19 cellular contexts compared by ENCODE assay signal in the genomic region with DNA sequence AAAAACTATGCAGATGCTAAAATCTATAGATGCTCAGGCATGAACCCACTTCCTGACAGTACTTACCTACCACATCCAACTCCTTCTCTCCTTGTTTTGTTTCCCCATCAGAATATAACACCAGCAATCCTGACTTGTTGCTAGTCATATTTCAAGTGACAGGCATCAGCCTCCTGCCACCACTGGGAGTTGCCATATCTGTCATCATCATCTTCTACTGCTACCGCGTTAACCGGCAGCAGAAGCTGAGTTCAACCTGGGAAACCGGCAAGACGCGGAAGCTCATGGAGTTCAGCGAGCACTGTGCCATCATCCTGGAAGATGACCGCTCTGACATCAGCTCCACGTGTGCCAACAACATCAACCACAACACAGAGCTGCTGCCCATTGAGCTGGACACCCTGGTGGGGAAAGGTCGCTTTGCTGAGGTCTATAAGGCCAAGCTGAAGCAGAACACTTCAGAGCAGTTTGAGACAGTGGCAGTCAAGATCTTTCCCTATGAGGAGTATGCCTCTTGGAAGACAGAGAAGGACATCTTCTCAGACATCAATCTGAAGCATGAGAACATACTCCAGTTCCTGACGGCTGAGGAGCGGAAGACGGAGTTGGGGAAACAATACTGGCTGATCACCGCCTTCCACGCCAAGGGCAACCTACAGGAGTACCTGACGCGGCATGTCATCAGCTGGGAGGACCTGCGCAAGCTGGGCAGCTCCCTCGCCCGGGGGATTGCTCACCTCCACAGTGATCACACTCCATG.
A peak's percentile ranks its signal among the peaks of the same experiment; 100 is the strongest.
DNase-seq lines count a peak whose midpoint lies in the region; ATAC-seq and TF ChIP-seq lines count a peak whose summit lies in the region.
"Had no signal": no experiment of that assay in that cellular context is flagged by ENCODE, and none has a peak within 500 bp of the region (broad histone marks: within the 10 kb centered on the region; RNA-seq: fewer than 3 reads in every experiment).

No MANE protein-coding gene starts in this region.

- peaks cover 96% of the 10 kb centered on the region for H3K4me1 Mint-ChIP-seq in activated T-cell treated with anti-CD3 and anti-CD28 coated beads, Interleukin-2, amount 50 U/mL, for 24 hours (ENCODE audit: low read depth)
- H3K4me1 Mint-ChIP-seq in activated CD4-positive, alpha-beta memory T cell treated with anti-CD3 and anti-CD28 coated beads, Interleukin-2, amount 10 ng/mL, durations not matched to agents 7 days and 5 days, result peaks cover 78% of the 10 kb centered on the region

- no peak for TF ChIP-seq EP300 in gastroesophageal sphincter (IDR thresholded peaks at IDR 0.05)

- H3K23ac ChIP-seq in mesenchymal stem cell (ENCODE audit: low read length in 2 of 2), result no peak overlapping the region

- no peak overlapping the region for H2AK5ac ChIP-seq in mesenchymal stem cell (ENCODE audit: low read length, severe bottlenecking)

- peaks cover 31% of the 10 kb centered on the region for H3K79me1 ChIP-seq in mesenchymal stem cell (replicated peaks; ENCODE audit: low read length, poor library complexity, severe bottlenecking)

- H3K4me1 ChIP-seq in gastroesophageal sphincter (peaks cover 21 to 67% (median 25%) of the 10 kb centered on the region in 3 donors), mesenchymal stem cell (ENCODE audit: control insufficient read depth, insufficient read depth, low read depth, low read length) (no peaks in the 10 kb centered on the region)

- H3K4me2 ChIP-seq in mesenchymal stem cell (ENCODE audit: low read length, poor library complexity, severe bottlenecking), result no peak overlapping the region
- H3K4me2 ChIP-seq: A549 had no signal

- H3K9me3 ChIP-seq in gastroesophageal sphincter, result no peaks in the 10 kb centered on the region
- no peaks in the 10 kb centered on the region for H3K9me3 ChIP-seq in mesenchymal stem cell (ENCODE audit: control insufficient read depth, low read length)
- H3K9me3 ChIP-seq: A549, SJCRH30, transverse colon had no signal

- no peaks in the 10 kb centered on the region for H3K27me3 ChIP-seq in gastroesophageal sphincter
- H3K27me3 ChIP-seq in mesenchymal stem cell (ENCODE audit: control insufficient read depth in 1 of 2, insufficient read depth in 1 of 2, low read length in 2 of 2), result no peaks in the 10 kb centered on the region
- H3K27me3 ChIP-seq: SJCRH30, transverse colon had no signal

- H2AFZ ChIP-seq in mesenchymal stem cell (ENCODE audit: low read depth, low read length), result no peak overlapping the region
- H2AFZ ChIP-seq: GM23248 had no signal

- H4K8ac ChIP-seq in mesenchymal stem cell (ENCODE audit: low read length), result no peak overlapping the region

- peak overlapping the region; percentile 74 for H3K27ac Mint-ChIP-seq in activated T-cell treated with anti-CD3 and anti-CD28 coated beads, Interleukin-2, amount 50 U/mL, for 24 hours
- H3K27ac Mint-ChIP-seq in activated CD4-positive, alpha-beta memory T cell treated with anti-CD3 and anti-CD28 coated beads, Interleukin-2, amount 10 ng/mL, durations not matched to agents 7 days and 5 days, result peak overlapping the region; percentile 36

- H3K27ac ChIP-seq in gastroesophageal sphincter, result peak overlapping the region in 3 of 4 donors; percentile 61 to 69 (median 64)
- H3K27ac ChIP-seq in mesenchymal stem cell (ENCODE audit: low read length, poor library complexity, severe bottlenecking), result no peak overlapping the region
- H3K27ac ChIP-seq: GM23248, SJCRH30 had no signal

- H2BK5ac ChIP-seq in mesenchymal stem cell (ENCODE audit: low read depth, low read length, poor library complexity, severe bottlenecking), result no peak overlapping the region

- no peak for DNase-seq in activated T-cell treated with anti-CD3 and anti-CD28 coated beads, Interleukin-2, amount 50 U/mL, for 24 hours
- no peak for DNase-seq in activated T-cell treated with anti-CD3 and anti-CD28 coated beads, Interleukin-2, amount 50 U/mL, for 48 hours
- no peak for DNase-seq in activated CD4-positive, alpha-beta memory T cell treated with anti-CD3 and anti-CD28 coated beads, Interleukin-2, amount 10 ng/mL, durations not matched to agents 7 days and 5 days
- no peak for DNase-seq in stimulated activated naive CD8-positive, alpha-beta T cell treated with anti-CD3 and anti-CD28 coated beads, Interleukin-15, Interleukin-2, amounts not matched to agents 100 U/mL and 50 U/mL, for 24 hours
- no peak for DNase-seq in mesenchymal stem cell
- no peak for DNase-seq in NCI-H2081 (lab: John Stamatoyannopoulos, UW)
- no peak for DNase-seq in NCI-H1930 (lab: John Stamatoyannopoulos, UW)
- DNase-seq: cerebellar nuclear complex; GM23248; NCI-H1694; NCI-H510A; SJCRH30; stimulated activated CD4-positive, alpha-beta T cell treated with anti-CD3 and anti-CD28 coated beads, Interleukin-2, amount 100 ng/mL, for 48 hours; stimulated activated CD8-positive, alpha-beta memory T cell treated with anti-CD3 and anti-CD28 coated beads, Interleukin-4, amount 100 ng/mL, for 48 hours; transverse colon had no signal

- peak overlapping the region; percentile 35 for H3K4me3 Mint-ChIP-seq in activated T-cell treated with anti-CD3 and anti-CD28 coated beads, Interleukin-2, amount 50 U/mL, for 24 hours
- H3K4me3 Mint-ChIP-seq in activated CD4-positive, alpha-beta memory T cell treated with anti-CD3 and anti-CD28 coated beads, Interleukin-2, amount 10 ng/mL, durations not matched to agents 7 days and 5 days, result no peak overlapping the region

- no peaks in the 10 kb centered on the region for H3K27me3 Mint-ChIP-seq in activated T-cell treated with anti-CD3 and anti-CD28 coated beads, Interleukin-2, amount 50 U/mL, for 24 hours
- H3K27me3 Mint-ChIP-seq in activated CD4-positive, alpha-beta memory T cell treated with anti-CD3 and anti-CD28 coated beads, Interleukin-2, amount 10 ng/mL, durations not matched to agents 7 days and 5 days, result no peaks in the 10 kb centered on the region

- CTCF ChIA-PET in activated CD4-positive, alpha-beta memory T cell treated with anti-CD3 and anti-CD28 coated beads, Interleukin-2, amount 10 ng/mL, durations not matched to agents 7 days and 5 days (lab: Charles Lee), result no interaction called here

- H2BK12ac ChIP-seq in mesenchymal stem cell (ENCODE audit: low read length in 2 of 2), result peak overlapping the region in 1 of 2 experiments; percentile 12

- WGBS in gastroesophageal sphincter (ENCODE audit: low coverage in 1 of 2), 2 donors, result 100% methylated on average over 4 of the region's 20 CpGs; no CpG with 5 or more reads in 1 of the 2 donors
- 97% methylated on average over 19 of the region's 20 CpGs for WGBS in mesenchymal stem cell

- H3K36me3 ChIP-seq in gastroesophageal sphincter (peaks cover 0 to 84% of the 10 kb centered on the region in 2 donors), mesenchymal stem cell (ENCODE audit: control insufficient read depth in 1 of 2, insufficient read depth in 2 of 2, low read depth in 1 of 2, low read length in 2 of 2) (peaks cover 24 to 98% of the 10 kb centered on the region in 2 experiments)

- H3K18ac ChIP-seq in mesenchymal stem cell (ENCODE audit: low read depth in 1 of 2, low read length in 2 of 2), result no peak overlapping the region

- no peak for ATAC-seq in gastroesophageal sphincter
- peak; percentile 12 for ATAC-seq in stimulated activated naive CD8-positive, alpha-beta T cell treated with anti-CD3 and anti-CD28 coated beads, Interleukin-15, Interleukin-2, amounts not matched to agents 100 U/mL and 50 U/mL, for 24 hours
- ATAC-seq: GM12878, sciatic nerve had no signal

- POLR2A ChIA-PET in activated CD4-positive, alpha-beta memory T cell treated with anti-CD3 and anti-CD28 coated beads, Interleukin-2, amount 10 ng/mL, durations not matched to agents 7 days and 5 days (lab: Charles Lee), result interaction anchor here (1.2 to 1.3 kb wide), 2 partner anchors 39 to 66 kb away, joined by 3 read pairs; a partner anchor contains a TSS

- H3K9ac ChIP-seq in mesenchymal stem cell (ENCODE audit: low read length), result no peak overlapping the region
- H3K9ac ChIP-seq: GM23248 had no signal

- no peak overlapping the region for H3K4me3 ChIP-seq in gastroesophageal sphincter
- no peak overlapping the region for H3K4me3 ChIP-seq in mesenchymal stem cell (ENCODE audit: insufficient read depth in 1 of 2, low read depth in 1 of 2, low read length in 2 of 2)
- H3K4me3 ChIP-seq: A549, GM12878, GM23248, SJCRH30, transverse colon had no signal

- no peak for TF ChIP-seq POLR2A in gastroesophageal sphincter (IDR thresholded peaks at IDR 0.05)

- H3K4ac ChIP-seq in mesenchymal stem cell (ENCODE audit: low read depth in 1 of 2, low read length in 2 of 2), result peak overlapping the region in 1 of 2 experiments; percentile 37

- no peak overlapping the region for H4K91ac ChIP-seq in mesenchymal stem cell (ENCODE audit: low read length)

- no peaks in the 10 kb centered on the region for H3K9me3 Mint-ChIP-seq in activated T-cell treated with anti-CD3 and anti-CD28 coated beads, Interleukin-2, amount 50 U/mL, for 24 hours
- H3K9me3 Mint-ChIP-seq in activated CD4-positive, alpha-beta memory T cell treated with anti-CD3 and anti-CD28 coated beads, Interleukin-2, amount 10 ng/mL, durations not matched to agents 7 days and 5 days, result no peaks in the 10 kb centered on the region

- no peak overlapping the region for H3K14ac ChIP-seq in mesenchymal stem cell (ENCODE audit: low read length in 2 of 2)

- no peak overlapping the region for H2BK120ac ChIP-seq in mesenchymal stem cell (ENCODE audit: low read depth, low read length)

- no peak for TF ChIP-seq CTCF in gastroesophageal sphincter (IDR thresholded peaks at IDR 0.05)

- H3K36me3 Mint-ChIP-seq in activated T-cell treated with anti-CD3 and anti-CD28 coated beads, Interleukin-2, amount 50 U/mL, for 24 hours (ENCODE audit: low read depth), result peaks cover 98% of the 10 kb centered on the region
- H3K36me3 Mint-ChIP-seq in activated CD4-positive, alpha-beta memory T cell treated with anti-CD3 and anti-CD28 coated beads, Interleukin-2, amount 10 ng/mL, durations not matched to agents 7 days and 5 days (ENCODE audit: low read depth), result peaks cover 90% of the 10 kb centered on the region

- H2BK15ac ChIP-seq in mesenchymal stem cell (ENCODE audit: low read depth, poor library complexity, severe bottlenecking), result no peak overlapping the region
